Comparison of ENCODE assay signal across 3 cellular contexts in the genomic region with DNA sequence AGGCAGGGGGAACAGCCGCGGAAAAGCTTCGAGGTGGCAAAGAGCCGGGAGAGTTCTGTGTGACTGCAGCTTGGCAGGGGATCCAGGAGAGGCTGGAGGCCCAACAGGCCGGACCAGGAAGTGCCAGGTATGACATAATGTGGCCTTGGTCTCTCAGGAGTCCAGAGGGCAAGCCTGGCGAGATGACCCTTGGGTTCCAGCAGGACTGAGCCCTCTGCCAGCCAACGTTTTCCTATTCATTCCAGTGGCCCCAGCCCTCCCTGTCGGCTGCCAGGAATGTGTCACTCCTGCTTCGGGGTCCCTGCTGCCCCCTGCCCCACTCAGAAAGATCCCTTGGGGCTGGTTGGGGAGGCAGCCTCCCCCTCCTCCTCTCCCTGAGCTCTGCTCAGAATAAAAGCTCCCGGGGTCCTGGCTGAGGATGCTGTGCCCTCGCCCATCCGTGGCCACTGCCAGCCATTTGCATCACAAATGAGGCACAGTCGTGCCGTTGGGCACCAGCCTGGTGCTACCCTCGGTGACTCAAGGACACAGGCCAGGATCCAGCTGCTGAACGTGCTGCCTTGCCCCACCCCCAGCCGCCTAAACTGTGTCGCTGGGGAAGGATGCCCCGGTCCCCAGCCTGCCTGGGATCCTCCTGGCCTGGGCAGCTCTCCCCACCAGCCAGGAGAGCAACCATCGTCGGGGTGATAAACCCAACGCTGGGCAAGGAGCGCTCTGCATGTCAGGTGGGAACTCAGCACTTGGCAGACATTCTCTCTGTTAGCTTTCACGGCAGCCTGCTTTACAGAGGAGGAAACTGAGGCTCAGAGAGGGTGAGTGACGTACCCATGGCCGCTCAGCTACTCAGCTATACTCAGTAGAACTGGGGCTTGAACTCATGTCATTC.
TF ChIP-seq lines count a peak whose summit lies in the region.

No MANE protein-coding gene starts in this region.

TF ChIP-seq in IMR-90, 13 proteins besides CTCF, POLR2A, EP300 and RAD21:
- no peak for TF ChIP-seq MXI1 (IDR thresholded peaks at IDR 0.05; ENCODE audit: borderline replicate concordance, low read depth, low read length)
- TF ChIP-seq FOS (IDR thresholded peaks at IDR 0.05; ENCODE audit: low read depth, low read length) = no peak
- no peak for TF ChIP-seq MAZ (IDR thresholded peaks at IDR 0.05; ENCODE audit: borderline replicate concordance, low read depth, low read length)
- TF ChIP-seq, protein P1, sequence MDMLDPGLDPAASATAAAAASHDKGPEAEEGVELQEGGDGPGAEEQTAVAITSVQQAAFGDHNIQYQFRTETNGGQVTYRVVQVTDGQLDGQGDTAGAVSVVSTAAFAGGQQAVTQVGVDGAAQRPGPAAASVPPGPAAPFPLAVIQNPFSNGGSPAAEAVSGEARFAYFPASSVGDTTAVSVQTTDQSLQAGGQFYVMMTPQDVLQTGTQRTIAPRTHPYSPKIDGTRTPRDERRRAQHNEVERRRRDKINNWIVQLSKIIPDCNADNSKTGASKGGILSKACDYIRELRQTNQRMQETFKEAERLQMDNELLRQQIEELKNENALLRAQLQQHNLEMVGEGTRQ (IDR thresholded peaks at IDR 0.05; ENCODE audit: low read depth, low read length) = no peak
- TF ChIP-seq SMC3 (IDR thresholded peaks at IDR 0.05; ENCODE audit: low read depth, low read length) = no peak
- TF ChIP-seq BHLHE40 (IDR thresholded peaks at IDR 0.05; ENCODE audit: low read depth, low read length) = no peak

TF ChIP-seq in WTC11, 78 proteins besides CTCF, POLR2A, EP300 and RAD21:
- no peak for TF ChIP-seq KAT7 (CRISPR knock-in tag; IDR thresholded peaks at IDR 0.05; ENCODE audit: borderline replicate concordance)
- TF ChIP-seq GABPB1 (CRISPR knock-in tag; IDR thresholded peaks at IDR 0.05) = 0 out of 2 replicates have a peak, but pooled peaks have one; percentile 23
TF ChIP-seq in WTC11: peak in this region for 1.

TF ChIP-seq in HepG2, 621 proteins besides CTCF, POLR2A, EP300 and RAD21 (continues in another document):
- TF ChIP-seq TEAD3 (CRISPR knock-in tag; optimal IDR thresholded peaks at IDR 0.05; ENCODE audit: borderline replicate concordance) (peak; percentile 63), SMARCC2 (IDR thresholded peaks at IDR 0.05) (no peak), HNF4A (CRISPR knock-in tag; IDR thresholded peaks at IDR 0.05) (peak; percentile 94), CEBPB (IDR thresholded peaks at IDR 0.05; ENCODE audit: borderline replicate concordance, low read depth, low read length) (peak; percentile 31; the same call in 1 of the 2 replicates), ZNF709 (CRISPR knock-in tag; IDR thresholded peaks at IDR 0.05) (0 out of 2 replicates have a peak, but pooled peaks have one; percentile 46), HOXA3 (CRISPR knock-in tag; IDR thresholded peaks at IDR 0.05) (peak; percentile 62; the same call in 1 of the 2 replicates), PHF20 (CRISPR knock-in tag; IDR thresholded peaks at IDR 0.05) (peak; percentile 55), ATRX (CRISPR knock-in tag; IDR thresholded peaks at IDR 0.05; ENCODE audit: borderline replicate concordance) (no peak), FOSL1 (CRISPR knock-in tag; IDR thresholded peaks at IDR 0.05; ENCODE audit: borderline replicate concordance) (no peak), ARNTL (CRISPR knock-in tag; IDR thresholded peaks at IDR 0.05) (0 out of 2 replicates have a peak, but pooled peaks have one; percentile 42), SAP130 (CRISPR knock-in tag; IDR thresholded peaks at IDR 0.05; ENCODE audit: low read depth) (peak; percentile 45; the same call in 1 of the 2 replicates), ZNF543 (CRISPR knock-in tag; IDR thresholded peaks at IDR 0.05) (0 out of 2 replicates have a peak, but pooled peaks have one; percentile 29), DPF2 (CRISPR knock-in tag; IDR thresholded peaks at IDR 0.05; ENCODE audit: borderline replicate concordance, low read depth) (0 out of 2 replicates have a peak, but pooled peaks have one; percentile 24), POLR2G (IDR thresholded peaks at IDR 0.05; ENCODE audit: low read depth, low read length) (0 out of 2 replicates have a peak, but pooled peaks have one; percentile 39), YEATS4 (CRISPR knock-in tag; IDR thresholded peaks at IDR 0.05; ENCODE audit: borderline replicate concordance) (0 out of 2 replicates have a peak, but pooled peaks have one; percentile 28), ZNF841 (CRISPR knock-in tag; IDR thresholded peaks at IDR 0.05; ENCODE audit: borderline replicate concordance) (no peak), ZNF670 (CRISPR knock-in tag; IDR thresholded peaks at IDR 0.05; ENCODE audit: borderline replicate concordance) (0 out of 2 replicates have a peak, but pooled peaks have one; percentile 68), HNF4G (IDR thresholded peaks at IDR 0.05; ENCODE audit: borderline replicate concordance, low read depth, low read length) (peak; percentile 77), HNF4G (CRISPR knock-in tag; IDR thresholded peaks at IDR 0.05; ENCODE audit: borderline replicate concordance, low read depth) (peak; percentile 60), NR2F6 (IDR thresholded peaks at IDR 0.05) (peak; percentile 76), NR2F6 (CRISPR knock-in tag; IDR thresholded peaks at IDR 0.05) (peak; percentile 79), ZNF3 (CRISPR knock-in tag; IDR thresholded peaks at IDR 0.05) (no peak), RNF2 (conservative IDR thresholded peaks at IDR 0.05; ENCODE audit: low read depth) (0 out of 2 replicates have a peak, but pooled peaks have one; percentile 43), MED1 (CRISPR knock-in tag; IDR thresholded peaks at IDR 0.05) (peak; percentile 67), GABPB1 (CRISPR knock-in tag; IDR thresholded peaks at IDR 0.05) (peak; percentile 57)
- TF ChIP-seq, protein P2, sequence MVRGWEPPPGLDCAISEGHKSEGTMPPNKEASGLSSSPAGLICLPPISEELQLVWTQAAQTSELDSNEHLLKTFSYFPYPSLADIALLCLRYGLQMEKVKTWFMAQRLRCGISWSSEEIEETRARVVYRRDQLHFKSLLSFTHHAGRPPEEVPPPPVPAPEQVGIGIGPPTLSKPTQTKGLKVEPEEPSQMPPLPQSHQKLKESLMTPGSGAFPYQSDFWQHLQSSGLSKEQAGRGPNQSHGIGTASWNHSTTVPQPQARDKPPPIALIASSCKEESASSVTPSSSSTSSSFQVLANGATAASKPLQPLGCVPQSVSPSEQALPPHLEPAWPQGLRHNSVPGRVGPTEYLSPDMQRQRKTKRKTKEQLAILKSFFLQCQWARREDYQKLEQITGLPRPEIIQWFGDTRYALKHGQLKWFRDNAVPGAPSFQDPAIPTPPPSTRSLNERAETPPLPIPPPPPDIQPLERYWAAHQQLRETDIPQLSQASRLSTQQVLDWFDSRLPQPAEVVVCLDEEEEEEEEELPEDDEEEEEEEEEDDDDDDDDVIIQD (CRISPR knock-in tag; IDR thresholded peaks at IDR 0.05; ENCODE audit: low read depth) = peak; percentile 8; the same call in 1 of the 2 replicates
- TF ChIP-seq, protein P3, sequence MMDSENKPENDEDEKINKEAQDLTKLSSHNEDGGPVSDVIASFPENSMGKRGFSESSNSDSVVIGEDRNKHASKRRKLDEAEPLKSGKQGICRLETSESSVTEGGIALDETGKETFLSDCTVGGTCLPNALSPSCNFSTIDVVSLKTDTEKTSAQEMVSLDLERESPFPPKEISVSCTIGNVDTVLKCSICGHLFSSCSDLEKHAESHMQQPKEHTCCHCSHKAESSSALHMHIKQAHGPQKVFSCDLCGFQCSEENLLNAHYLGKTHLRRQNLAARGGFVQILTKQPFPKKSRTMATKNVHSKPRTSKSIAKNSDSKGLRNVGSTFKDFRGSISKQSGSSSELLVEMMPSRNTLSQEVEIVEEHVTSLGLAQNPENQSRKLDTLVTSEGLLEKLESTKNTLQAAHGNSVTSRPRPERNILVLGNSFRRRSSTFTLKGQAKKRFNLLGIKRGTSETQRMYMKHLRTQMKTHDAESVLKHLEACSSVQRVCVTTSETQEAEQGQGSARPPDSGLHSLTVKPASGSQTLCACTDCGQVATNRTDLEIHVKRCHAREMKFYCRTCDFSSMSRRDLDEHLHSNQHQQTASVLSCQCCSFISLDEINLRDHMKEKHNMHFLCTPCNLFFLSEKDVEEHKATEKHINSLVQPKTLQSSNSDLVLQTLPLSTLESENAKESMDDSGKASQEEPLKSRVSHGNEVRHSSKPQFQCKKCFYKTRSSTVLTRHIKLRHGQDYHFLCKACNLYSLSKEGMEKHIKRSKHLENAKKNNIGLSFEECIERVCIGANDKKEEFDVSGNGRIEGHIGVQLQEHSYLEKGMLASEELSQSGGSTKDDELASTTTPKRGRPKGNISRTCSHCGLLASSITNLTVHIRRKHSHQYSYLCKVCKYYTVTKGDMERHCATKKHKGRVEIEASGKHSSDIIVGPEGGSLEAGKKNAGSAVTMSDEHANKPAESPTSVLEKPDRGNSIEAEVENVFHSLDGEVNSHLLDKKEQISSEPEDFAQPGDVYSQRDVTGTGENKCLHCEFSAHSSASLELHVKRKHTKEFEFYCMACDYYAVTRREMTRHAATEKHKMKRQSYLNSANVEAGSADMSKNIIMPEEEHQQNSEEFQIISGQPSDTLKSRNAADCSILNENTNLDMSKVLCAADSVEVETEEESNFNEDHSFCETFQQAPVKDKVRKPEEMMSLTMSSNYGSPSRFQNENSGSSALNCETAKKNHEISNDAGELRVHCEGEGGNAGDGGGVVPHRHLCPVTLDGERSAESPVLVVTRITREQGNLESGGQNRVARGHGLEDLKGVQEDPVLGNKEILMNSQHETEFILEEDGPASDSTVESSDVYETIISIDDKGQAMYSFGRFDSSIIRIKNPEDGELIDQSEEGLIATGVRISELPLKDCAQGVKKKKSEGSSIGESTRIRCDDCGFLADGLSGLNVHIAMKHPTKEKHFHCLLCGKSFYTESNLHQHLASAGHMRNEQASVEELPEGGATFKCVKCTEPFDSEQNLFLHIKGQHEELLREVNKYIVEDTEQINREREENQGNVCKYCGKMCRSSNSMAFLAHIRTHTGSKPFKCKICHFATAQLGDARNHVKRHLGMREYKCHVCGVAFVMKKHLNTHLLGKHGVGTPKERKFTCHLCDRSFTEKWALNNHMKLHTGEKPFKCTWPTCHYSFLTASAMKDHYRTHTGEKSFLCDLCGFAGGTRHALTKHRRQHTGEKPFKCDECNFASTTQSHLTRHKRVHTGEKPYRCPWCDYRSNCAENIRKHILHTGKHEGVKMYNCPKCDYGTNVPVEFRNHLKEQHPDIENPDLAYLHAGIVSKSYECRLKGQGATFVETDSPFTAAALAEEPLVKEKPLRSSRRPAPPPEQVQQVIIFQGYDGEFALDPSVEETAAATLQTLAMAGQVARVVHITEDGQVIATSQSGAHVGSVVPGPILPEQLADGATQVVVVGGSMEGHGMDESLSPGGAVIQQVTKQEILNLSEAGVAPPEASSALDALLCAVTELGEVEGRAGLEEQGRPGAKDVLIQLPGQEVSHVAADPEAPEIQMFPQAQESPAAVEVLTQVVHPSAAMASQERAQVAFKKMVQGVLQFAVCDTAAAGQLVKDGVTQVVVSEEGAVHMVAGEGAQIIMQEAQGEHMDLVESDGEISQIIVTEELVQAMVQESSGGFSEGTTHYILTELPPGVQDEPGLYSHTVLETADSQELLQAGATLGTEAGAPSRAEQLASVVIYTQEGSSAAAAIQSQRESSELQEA (CRISPR knock-in tag; IDR thresholded peaks at IDR 0.05; ENCODE audit: not compliant biosample characterization) = no peak
- TF ChIP-seq, protein P4, sequence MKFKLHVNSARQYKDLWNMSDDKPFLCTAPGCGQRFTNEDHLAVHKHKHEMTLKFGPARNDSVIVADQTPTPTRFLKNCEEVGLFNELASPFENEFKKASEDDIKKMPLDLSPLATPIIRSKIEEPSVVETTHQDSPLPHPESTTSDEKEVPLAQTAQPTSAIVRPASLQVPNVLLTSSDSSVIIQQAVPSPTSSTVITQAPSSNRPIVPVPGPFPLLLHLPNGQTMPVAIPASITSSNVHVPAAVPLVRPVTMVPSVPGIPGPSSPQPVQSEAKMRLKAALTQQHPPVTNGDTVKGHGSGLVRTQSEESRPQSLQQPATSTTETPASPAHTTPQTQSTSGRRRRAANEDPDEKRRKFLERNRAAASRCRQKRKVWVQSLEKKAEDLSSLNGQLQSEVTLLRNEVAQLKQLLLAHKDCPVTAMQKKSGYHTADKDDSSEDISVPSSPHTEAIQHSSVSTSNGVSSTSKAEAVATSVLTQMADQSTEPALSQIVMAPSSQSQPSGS (CRISPR knock-in tag; IDR thresholded peaks at IDR 0.05) = peak; percentile 82
- TF ChIP-seq, protein P5, sequence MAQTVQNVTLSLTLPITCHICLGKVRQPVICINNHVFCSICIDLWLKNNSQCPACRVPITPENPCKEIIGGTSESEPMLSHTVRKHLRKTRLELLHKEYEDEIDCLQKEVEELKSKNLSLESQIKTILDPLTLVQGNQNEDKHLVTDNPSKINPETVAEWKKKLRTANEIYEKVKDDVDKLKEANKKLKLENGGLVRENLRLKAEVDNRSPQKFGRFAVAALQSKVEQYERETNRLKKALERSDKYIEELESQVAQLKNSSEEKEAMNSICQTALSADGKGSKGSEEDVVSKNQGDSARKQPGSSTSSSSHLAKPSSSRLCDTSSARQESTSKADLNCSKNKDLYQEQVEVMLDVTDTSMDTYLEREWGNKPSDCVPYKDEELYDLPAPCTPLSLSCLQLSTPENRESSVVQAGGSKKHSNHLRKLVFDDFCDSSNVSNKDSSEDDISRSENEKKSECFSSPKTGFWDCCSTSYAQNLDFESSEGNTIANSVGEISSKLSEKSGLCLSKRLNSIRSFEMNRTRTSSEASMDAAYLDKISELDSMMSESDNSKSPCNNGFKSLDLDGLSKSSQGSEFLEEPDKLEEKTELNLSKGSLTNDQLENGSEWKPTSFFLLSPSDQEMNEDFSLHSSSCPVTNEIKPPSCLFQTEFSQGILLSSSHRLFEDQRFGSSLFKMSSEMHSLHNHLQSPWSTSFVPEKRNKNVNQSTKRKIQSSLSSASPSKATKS (CRISPR knock-in tag; IDR thresholded peaks at IDR 0.05) = no peak
- TF ChIP-seq, protein P6, sequence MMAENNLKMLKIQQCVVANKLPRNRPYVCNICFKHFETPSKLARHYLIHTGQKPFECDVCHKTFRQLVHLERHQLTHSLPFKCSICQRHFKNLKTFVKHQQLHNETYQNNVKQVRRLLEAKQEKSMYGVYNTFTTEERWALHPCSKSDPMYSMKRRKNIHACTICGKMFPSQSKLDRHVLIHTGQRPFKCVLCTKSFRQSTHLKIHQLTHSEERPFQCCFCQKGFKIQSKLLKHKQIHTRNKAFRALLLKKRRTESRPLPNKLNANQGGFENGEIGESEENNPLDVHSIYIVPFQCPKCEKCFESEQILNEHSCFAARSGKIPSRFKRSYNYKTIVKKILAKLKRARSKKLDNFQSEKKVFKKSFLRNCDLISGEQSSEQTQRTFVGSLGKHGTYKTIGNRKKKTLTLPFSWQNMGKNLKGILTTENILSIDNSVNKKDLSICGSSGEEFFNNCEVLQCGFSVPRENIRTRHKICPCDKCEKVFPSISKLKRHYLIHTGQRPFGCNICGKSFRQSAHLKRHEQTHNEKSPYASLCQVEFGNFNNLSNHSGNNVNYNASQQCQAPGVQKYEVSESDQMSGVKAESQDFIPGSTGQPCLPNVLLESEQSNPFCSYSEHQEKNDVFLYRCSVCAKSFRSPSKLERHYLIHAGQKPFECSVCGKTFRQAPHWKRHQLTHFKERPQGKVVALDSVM (CRISPR knock-in tag; IDR thresholded peaks at IDR 0.05) = peak; percentile 49; the same call in 1 of the 2 replicates
